Comparison of ENCODE assay signal across 8 cellular contexts in genomic region chr9:42431616-42432010, GRCh38.
A peak's percentile ranks its signal among the peaks of the same experiment; 100 is the strongest.
DNase-seq lines count a peak whose midpoint lies in the region; ATAC-seq and TF ChIP-seq lines count a peak whose summit lies in the region.
"Not testable (repeated sequence)": the region's sequence is repeated elsewhere in the genome, so short reads cannot be mapped to it uniquely, and the experiment has no call there.

No MANE protein-coding gene starts in this region.

- not testable (repeated sequence) for BruUV-seq in Panc1 (replicated peaks; lab: Mats Ljungman, UMichigan)

- not testable (repeated sequence) for H3K9me3 ChIP-seq in Panc1 (ENCODE audit: control insufficient read depth, insufficient read depth, low read depth, low read length); neutrophil

- H2AFZ ChIP-seq in ACC112 (ENCODE audit: low read length, unreplicated experiment) = not testable (repeated sequence)

- H3K36me3 Mint-ChIP-seq in activated B cell treated with CpG ODN at 0.5 μM for 24 hours (ENCODE audit: low read depth) = not testable (repeated sequence)

- peak overlapping the region; percentile 82 for H3K27ac ChIP-seq in ACC112 (ENCODE audit: low read depth, low read length)
- peak overlapping the region; percentile 34; the same call in 1 of the 2 replicates for H3K27ac ChIP-seq in Panc1 (ENCODE audit: low read length)
- peak overlapping the region; percentile 80 for H3K27ac ChIP-seq in brain microvascular endothelial cell
- peak overlapping the region; percentile 89 for H3K27ac ChIP-seq in neutrophil

- H3K9me3 Mint-ChIP-seq in activated B cell treated with CpG ODN at 0.5 μM for 24 hours = not testable (repeated sequence)

- not testable (repeated sequence) for H3K27me3 ChIP-seq in ACC112 (ENCODE audit: insufficient read depth, low read length); Panc1 (ENCODE audit: control insufficient read depth, insufficient read depth, low read length); brain microvascular endothelial cell (replicated peaks); neutrophil

- ATAC-seq in GM19351 (IDR thresholded peaks at IDR 0.05; ENCODE audit: unreplicated experiment) = peak; percentile 19
- peak; percentile 5 for ATAC-seq in HG03378 (IDR thresholded peaks at IDR 0.05; ENCODE audit: unreplicated experiment)
- not testable (repeated sequence) for ATAC-seq in Panc1; activated B cell treated with CpG ODN at 0.5 μM for 24 hours (ENCODE audit: low read depth)

- not testable (repeated sequence) for H3K4me3 ChIP-seq in ACC112 (ENCODE audit: low read depth, low read length); Panc1 (ENCODE audit: low read depth in 2 of 2, low read length in 2 of 2); brain microvascular endothelial cell (ENCODE audit: low read depth, low read length); neutrophil (ENCODE audit: low read depth in 1 of 2, low read length in 1 of 2)

- H3K4me1 ChIP-seq in ACC112 (ENCODE audit: control insufficient read depth, insufficient read depth, low read length, unreplicated experiment) (peaks cover 23% of the 10 kb centered on the region), neutrophil (ENCODE audit: control insufficient read depth in 1 of 2, insufficient read depth in 1 of 2, low read depth in 1 of 2, low read length in 1 of 2) (peaks cover 0 to 10% of the 10 kb centered on the region in 2 experiments)
- H3K4me1 ChIP-seq in Panc1 (ENCODE audit: control insufficient read depth, insufficient read depth, low read length) = not testable (repeated sequence)

- not testable (repeated sequence) for DNase-seq in Panc1 (ENCODE audit: low read depth, low spot score); activated B cell treated with CpG ODN at 0.5 μM for 24 hours; brain microvascular endothelial cell
- peak; percentile 8 for DNase-seq in left kidney (ENCODE audit: low read depth, low spot score)

- not testable (repeated sequence) for TF ChIP-seq CTCF in Panc1 (IDR thresholded peaks at IDR 0.05); activated B cell treated with CpG ODN at 0.5 μM for 24 hours (IDR thresholded peaks at IDR 0.05); brain microvascular endothelial cell (IDR thresholded peaks at IDR 0.05; ENCODE audit: low read depth, low read length, missing control alignments); neutrophil (IDR thresholded peaks at IDR 0.05)

- H3K4me3 Mint-ChIP-seq in activated B cell treated with CpG ODN at 0.5 μM for 24 hours = not testable (repeated sequence)

- CTCF ChIA-PET in Panc1 (lab: Charles Lee); activated B cell treated with CpG ODN at 0.5 μM for 24 hours (lab: Charles Lee): not testable (repeated sequence)

- peak overlapping the region; percentile 86 for H3K27ac Mint-ChIP-seq in activated B cell treated with CpG ODN at 0.5 μM for 24 hours

- not testable (repeated sequence) for H3K36me3 ChIP-seq in ACC112 (ENCODE audit: insufficient read depth, low read length); Panc1 (ENCODE audit: control insufficient read depth, insufficient read depth, low read length); brain microvascular endothelial cell (replicated peaks); neutrophil

- intact Hi-C loops in Panc1 (cut with micrococcal nuclease; ENCODE audit: unreplicated experiment); activated B cell treated with CpG ODN at 0.5 μM for 24 hours (cut with micrococcal nuclease): not testable (repeated sequence)

- not testable (repeated sequence) for H3K79me2 ChIP-seq in ACC112 (ENCODE audit: control insufficient read depth, insufficient read depth, low read length, unreplicated experiment)

- peaks cover 46% of the 10 kb centered on the region for H3K4me1 Mint-ChIP-seq in activated B cell treated with CpG ODN at 0.5 μM for 24 hours

- POLR2A ChIA-PET in Panc1 (lab: Charles Lee); activated B cell treated with CpG ODN at 0.5 μM for 24 hours (lab: Charles Lee): not testable (repeated sequence)

- not testable (repeated sequence) for H3K27me3 Mint-ChIP-seq in activated B cell treated with CpG ODN at 0.5 μM for 24 hours

- in situ Hi-C loops in Panc1 (cut with HindIII; ENCODE audit: low pct_unique_long_range_greater_than_20kb, low sequenced_read_pairs); brain microvascular endothelial cell (cut with HindIII; ENCODE audit: low pct_ligation_motif_present, low sequenced_read_pairs): not testable (repeated sequence)

Comparison
In these comparisons a context has a peak if more than half of its experiments do, and no peak if none do; other contexts are left out.
1. H3K27ac ChIP-seq: peak in every context shown above with its lines; median percentile 89 in neutrophil; 82 in ACC112; 80 in brain microvascular endothelial cell; 34 in Panc1.